1 cellular context compared by ENCODE assay signal in the genomic region with DNA sequence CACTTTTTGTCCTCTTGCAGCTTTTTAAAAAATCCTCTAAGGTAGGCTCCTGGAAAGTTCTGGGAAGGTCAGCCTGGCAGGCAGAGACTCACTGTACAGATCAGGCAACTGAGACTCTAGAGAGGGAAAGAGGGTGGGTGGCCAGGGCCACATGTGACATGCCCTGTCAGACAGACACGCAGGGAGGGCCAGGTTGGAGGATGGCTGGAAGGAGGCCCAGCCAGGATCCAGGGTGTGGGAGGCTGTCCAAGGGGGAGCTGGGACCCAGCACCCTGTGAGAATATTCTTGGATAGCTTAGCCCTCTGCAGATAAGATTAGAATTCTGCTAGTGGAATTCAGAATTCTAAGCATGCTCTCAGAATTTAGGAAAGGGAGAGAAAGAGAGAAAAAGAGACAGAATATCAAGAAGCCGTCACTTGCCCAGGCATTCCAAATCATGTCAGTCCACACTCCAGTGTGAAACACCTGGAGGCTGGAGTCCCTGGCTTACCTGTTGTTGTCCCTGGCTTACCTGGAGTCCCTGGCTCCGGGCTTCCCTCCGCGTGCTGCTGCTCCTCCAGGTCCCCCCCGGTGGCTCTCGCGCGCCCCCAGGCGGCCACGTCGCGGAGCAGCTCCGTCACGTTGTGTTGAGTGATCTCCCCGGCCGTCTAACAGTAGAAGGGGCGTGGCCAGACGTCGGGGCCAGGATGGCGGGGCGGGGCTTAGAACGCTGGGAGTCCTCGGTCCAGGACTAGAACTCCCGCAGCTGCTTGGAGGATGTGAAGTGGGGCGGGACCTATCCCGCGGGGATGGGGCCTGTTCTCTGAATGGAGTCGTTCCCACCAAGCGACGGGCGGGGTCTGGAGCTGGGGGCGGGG.
TF ChIP-seq lines count a peak whose summit lies in the region.

No MANE protein-coding gene starts in this region.

TF ChIP-seq in HEK293, 187 proteins besides CTCF, POLR2A, EP300 and RAD21 (continued from another document and continues in another):
- TF ChIP-seq ZNF274 (IDR thresholded peaks at IDR 0.05; ENCODE audit: low read length), result no peak
- TF ChIP-seq ZNF274 (tag by site-specific recombination; IDR thresholded peaks at IDR 0.05; ENCODE audit: borderline replicate concordance), result no peak
- peak; percentile 31; the same call in 1 of the 2 replicates for TF ChIP-seq ZFHX2 (tag by site-specific recombination; conservative IDR thresholded peaks at IDR 0.05)
- peak; percentile 75 for TF ChIP-seq SP2 (tag by site-specific recombination; IDR thresholded peaks at IDR 0.05)
- no peak for TF ChIP-seq ZNF837 (tag by site-specific recombination; IDR thresholded peaks at IDR 0.05)
- no peak for TF ChIP-seq ZNF211 (tag by site-specific recombination; IDR thresholded peaks at IDR 0.05; ENCODE audit: low read depth)
- no peak for TF ChIP-seq ZNF624 (tag by site-specific recombination; IDR thresholded peaks at IDR 0.05)
- TF ChIP-seq PATZ1 (tag by site-specific recombination; IDR thresholded peaks at IDR 0.05), result peak; percentile 68
- no peak for TF ChIP-seq ZNF146 (tag by site-specific recombination; IDR thresholded peaks at IDR 0.05)
- TF ChIP-seq, protein P1, sequence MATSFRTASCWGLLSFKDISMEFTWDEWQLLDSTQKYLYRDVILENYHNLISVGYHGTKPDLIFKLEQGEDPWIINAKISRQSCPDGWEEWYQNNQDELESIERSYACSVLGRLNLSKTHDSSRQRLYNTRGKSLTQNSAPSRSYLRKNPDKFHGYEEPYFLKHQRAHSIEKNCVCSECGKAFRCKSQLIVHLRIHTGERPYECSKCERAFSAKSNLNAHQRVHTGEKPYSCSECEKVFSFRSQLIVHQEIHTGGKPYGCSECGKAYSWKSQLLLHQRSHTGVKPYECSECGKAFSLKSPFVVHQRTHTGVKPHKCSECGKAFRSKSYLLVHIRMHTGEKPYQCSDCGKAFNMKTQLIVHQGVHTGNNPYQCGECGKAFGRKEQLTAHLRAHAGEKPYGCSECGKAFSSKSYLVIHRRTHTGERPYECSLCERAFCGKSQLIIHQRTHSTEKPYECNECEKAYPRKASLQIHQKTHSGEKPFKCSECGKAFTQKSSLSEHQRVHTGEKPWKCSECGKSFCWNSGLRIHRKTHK (tag by site-specific recombination; IDR thresholded peaks at IDR 0.05), result no peak
- TF ChIP-seq ZNF692 (tag by site-specific recombination; IDR thresholded peaks at IDR 0.05), result peak; percentile 66
- peak; percentile 73 for TF ChIP-seq SP3 (tag by site-specific recombination; IDR thresholded peaks at IDR 0.05)
- TF ChIP-seq, protein P2, sequence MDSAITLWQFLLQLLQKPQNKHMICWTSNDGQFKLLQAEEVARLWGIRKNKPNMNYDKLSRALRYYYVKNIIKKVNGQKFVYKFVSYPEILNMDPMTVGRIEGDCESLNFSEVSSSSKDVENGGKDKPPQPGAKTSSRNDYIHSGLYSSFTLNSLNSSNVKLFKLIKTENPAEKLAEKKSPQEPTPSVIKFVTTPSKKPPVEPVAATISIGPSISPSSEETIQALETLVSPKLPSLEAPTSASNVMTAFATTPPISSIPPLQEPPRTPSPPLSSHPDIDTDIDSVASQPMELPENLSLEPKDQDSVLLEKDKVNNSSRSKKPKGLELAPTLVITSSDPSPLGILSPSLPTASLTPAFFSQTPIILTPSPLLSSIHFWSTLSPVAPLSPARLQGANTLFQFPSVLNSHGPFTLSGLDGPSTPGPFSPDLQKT (IDR thresholded peaks at IDR 0.05; ENCODE audit: borderline replicate concordance, low read depth, low read length), result no peak
- peak; percentile 21; the same call in 1 of the 2 replicates for TF ChIP-seq ZIC2 (tag by site-specific recombination; IDR thresholded peaks at IDR 0.05)
- TF ChIP-seq ZEB2 (tag by site-specific recombination; IDR thresholded peaks at IDR 0.05), result peak; percentile 97
- no peak for TF ChIP-seq HOXD13 (CRISPR knock-in tag; IDR thresholded peaks at IDR 0.05; ENCODE audit: borderline replicate concordance)
- TF ChIP-seq ZNF501 (tag by site-specific recombination; IDR thresholded peaks at IDR 0.05), result 0 out of 2 replicates have a peak, but pooled peaks have one; percentile 43
- TF ChIP-seq ZNF654 (tag by site-specific recombination; IDR thresholded peaks at IDR 0.05; ENCODE audit: low read depth), result peak; percentile 58
- peak; percentile 37; the same call in 1 of the 2 replicates for TF ChIP-seq PRDM10 (tag by site-specific recombination; IDR thresholded peaks at IDR 0.05)
- peak; percentile 72 for TF ChIP-seq ZNF777 (tag by site-specific recombination; IDR thresholded peaks at IDR 0.05; ENCODE audit: borderline replicate concordance)
- peak; percentile 77 for TF ChIP-seq ZNF660 (tag by site-specific recombination; IDR thresholded peaks at IDR 0.05)
- no peak for TF ChIP-seq TCF7L2 (IDR thresholded peaks at IDR 0.05; ENCODE audit: borderline replicate concordance, low read depth, low read length)
- no peak for TF ChIP-seq ZNF132 (tag by site-specific recombination; IDR thresholded peaks at IDR 0.05; ENCODE audit: borderline replicate concordance)
- peak; percentile 51; the same call in 1 of the 2 replicates for TF ChIP-seq ZBTB17 (tag by site-specific recombination; IDR thresholded peaks at IDR 0.05)
- no peak for TF ChIP-seq ZNF140 (tag by site-specific recombination; IDR thresholded peaks at IDR 0.05)
- no peak for TF ChIP-seq ZNF37A (tag by site-specific recombination; IDR thresholded peaks at IDR 0.05)
- TF ChIP-seq, protein P3, sequence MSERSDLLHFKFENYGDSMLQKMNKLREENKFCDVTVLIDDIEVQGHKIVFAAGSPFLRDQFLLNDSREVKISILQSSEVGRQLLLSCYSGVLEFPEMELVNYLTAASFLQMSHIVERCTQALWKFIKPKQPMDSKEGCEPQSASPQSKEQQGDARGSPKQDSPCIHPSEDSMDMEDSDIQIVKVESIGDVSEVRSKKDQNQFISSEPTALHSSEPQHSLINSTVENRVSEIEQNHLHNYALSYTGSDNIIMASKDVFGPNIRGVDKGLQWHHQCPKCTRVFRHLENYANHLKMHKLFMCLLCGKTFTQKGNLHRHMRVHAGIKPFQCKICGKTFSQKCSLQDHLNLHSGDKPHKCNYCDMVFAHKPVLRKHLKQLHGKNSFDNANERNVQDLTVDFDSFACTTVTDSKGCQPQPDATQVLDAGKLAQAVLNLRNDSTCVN (tag by site-specific recombination; optimal IDR thresholded peaks at IDR 0.05), result peak; percentile 35
- TF ChIP-seq SCRT1 (tag by site-specific recombination; IDR thresholded peaks at IDR 0.05; ENCODE audit: borderline replicate concordance), result 0 out of 2 replicates have a peak, but pooled peaks have one; percentile 31
- TF ChIP-seq ZSCAN4 (tag by site-specific recombination; IDR thresholded peaks at IDR 0.05), result 0 out of 2 replicates have a peak, but pooled peaks have one; percentile 13
- TF ChIP-seq ZNF221 (tag by site-specific recombination; IDR thresholded peaks at IDR 0.05; ENCODE audit: borderline replicate concordance), result no peak
- TF ChIP-seq ZNF416 (tag by site-specific recombination; IDR thresholded peaks at IDR 0.05), result no peak
- TF ChIP-seq ZNF544 (tag by site-specific recombination; IDR thresholded peaks at IDR 0.05), result no peak
- 0 out of 2 replicates have a peak, but pooled peaks have one; percentile 26 for TF ChIP-seq ZNF600 (tag by site-specific recombination; IDR thresholded peaks at IDR 0.05)
- TF ChIP-seq ZNF311 (tag by site-specific recombination; IDR thresholded peaks at IDR 0.05; ENCODE audit: borderline replicate concordance), result no peak
- peak; percentile 59 for TF ChIP-seq ZNF843 (tag by site-specific recombination; IDR thresholded peaks at IDR 0.05)
- TF ChIP-seq ZNF391 (tag by site-specific recombination; IDR thresholded peaks at IDR 0.05; ENCODE audit: borderline replicate concordance, low read depth), result peak; percentile 54; the same call in 1 of the 2 replicates
- peak; percentile 29; the same call in 1 of the 2 replicates for TF ChIP-seq ZBTB48 (tag by site-specific recombination; IDR thresholded peaks at IDR 0.05)
- TF ChIP-seq, protein P4, sequence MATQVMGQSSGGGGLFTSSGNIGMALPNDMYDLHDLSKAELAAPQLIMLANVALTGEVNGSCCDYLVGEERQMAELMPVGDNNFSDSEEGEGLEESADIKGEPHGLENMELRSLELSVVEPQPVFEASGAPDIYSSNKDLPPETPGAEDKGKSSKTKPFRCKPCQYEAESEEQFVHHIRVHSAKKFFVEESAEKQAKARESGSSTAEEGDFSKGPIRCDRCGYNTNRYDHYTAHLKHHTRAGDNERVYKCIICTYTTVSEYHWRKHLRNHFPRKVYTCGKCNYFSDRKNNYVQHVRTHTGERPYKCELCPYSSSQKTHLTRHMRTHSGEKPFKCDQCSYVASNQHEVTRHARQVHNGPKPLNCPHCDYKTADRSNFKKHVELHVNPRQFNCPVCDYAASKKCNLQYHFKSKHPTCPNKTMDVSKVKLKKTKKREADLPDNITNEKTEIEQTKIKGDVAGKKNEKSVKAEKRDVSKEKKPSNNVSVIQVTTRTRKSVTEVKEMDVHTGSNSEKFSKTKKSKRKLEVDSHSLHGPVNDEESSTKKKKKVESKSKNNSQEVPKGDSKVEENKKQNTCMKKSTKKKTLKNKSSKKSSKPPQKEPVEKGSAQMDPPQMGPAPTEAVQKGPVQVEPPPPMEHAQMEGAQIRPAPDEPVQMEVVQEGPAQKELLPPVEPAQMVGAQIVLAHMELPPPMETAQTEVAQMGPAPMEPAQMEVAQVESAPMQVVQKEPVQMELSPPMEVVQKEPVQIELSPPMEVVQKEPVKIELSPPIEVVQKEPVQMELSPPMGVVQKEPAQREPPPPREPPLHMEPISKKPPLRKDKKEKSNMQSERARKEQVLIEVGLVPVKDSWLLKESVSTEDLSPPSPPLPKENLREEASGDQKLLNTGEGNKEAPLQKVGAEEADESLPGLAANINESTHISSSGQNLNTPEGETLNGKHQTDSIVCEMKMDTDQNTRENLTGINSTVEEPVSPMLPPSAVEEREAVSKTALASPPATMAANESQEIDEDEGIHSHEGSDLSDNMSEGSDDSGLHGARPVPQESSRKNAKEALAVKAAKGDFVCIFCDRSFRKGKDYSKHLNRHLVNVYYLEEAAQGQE (tag by site-specific recombination; IDR thresholded peaks at IDR 0.05), result no peak
- TF ChIP-seq, protein P5, sequence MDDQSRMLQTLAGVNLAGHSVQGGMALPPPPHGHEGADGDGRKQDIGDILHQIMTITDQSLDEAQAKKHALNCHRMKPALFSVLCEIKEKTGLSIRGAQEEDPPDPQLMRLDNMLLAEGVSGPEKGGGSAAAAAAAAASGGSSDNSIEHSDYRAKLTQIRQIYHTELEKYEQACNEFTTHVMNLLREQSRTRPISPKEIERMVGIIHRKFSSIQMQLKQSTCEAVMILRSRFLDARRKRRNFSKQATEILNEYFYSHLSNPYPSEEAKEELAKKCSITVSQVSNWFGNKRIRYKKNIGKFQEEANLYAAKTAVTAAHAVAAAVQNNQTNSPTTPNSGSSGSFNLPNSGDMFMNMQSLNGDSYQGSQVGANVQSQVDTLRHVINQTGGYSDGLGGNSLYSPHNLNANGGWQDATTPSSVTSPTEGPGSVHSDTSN (CRISPR knock-in tag; IDR thresholded peaks at IDR 0.05), result peak; percentile 62; the same call in 1 of the 2 replicates
- TF ChIP-seq GLIS1 (tag by site-specific recombination; IDR thresholded peaks at IDR 0.05), result peak; percentile 49
